Comparison of ENCODE assay signal across 1 cellular context in the genomic region with DNA sequence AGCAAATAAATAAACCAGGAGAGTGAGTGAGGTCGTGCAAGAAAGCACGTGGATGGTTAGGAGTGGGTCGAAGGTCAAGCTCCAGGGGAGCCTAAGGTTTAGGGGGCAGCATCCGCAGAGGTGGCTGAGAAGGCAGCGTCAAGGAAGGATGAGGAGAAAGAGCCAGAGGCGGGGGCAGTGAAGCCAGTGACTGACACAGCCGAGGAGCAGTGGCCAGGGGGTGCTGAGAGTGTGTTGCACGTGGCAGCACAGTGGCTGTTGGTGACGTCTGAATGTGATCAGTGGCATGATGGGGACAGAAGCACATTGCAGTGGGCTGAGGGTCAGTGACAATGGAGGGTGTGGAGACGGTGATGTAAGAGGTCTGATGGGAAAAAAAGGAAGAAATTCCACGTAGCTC.
TF ChIP-seq lines count a peak whose summit lies in the region.

No MANE protein-coding gene starts in this region.

TF ChIP-seq in GM12878, 131 proteins besides CTCF, POLR2A, EP300 and RAD21:
- TF ChIP-seq MTA2 (IDR thresholded peaks at IDR 0.05; ENCODE audit: low read depth) (no peak), BHLHE40 (IDR thresholded peaks at IDR 0.05; ENCODE audit: borderline replicate concordance in 1 of 2, low read depth in 2 of 2, low read length in 1 of 2) (no peak), MEF2B (IDR thresholded peaks at IDR 0.05; ENCODE audit: partially characterized antibody, poor library complexity, severe bottlenecking) (no peak), BCL11A (IDR thresholded peaks at IDR 0.05; ENCODE audit: low read depth, low read length) (no peak), YBX1 (IDR thresholded peaks at IDR 0.05) (no peak), NR2C1 (IDR thresholded peaks at IDR 0.05) (no peak), CREM (IDR thresholded peaks at IDR 0.05; ENCODE audit: low read depth) (no peak), ZBTB11 (CRISPR knock-in tag; IDR thresholded peaks at IDR 0.05) (no peak), EGR1 (IDR thresholded peaks at IDR 0.05; ENCODE audit: borderline replicate concordance in 1 of 2, low read depth in 2 of 2, low read length in 2 of 2) (no peak), PBX3 (IDR thresholded peaks at IDR 0.05; ENCODE audit: insufficient replicate concordance, low read depth, low read length) (no peak), SIX5 (IDR thresholded peaks at IDR 0.05; ENCODE audit: low read depth, low read length, severe bottlenecking) (no peak), BACH1 (IDR thresholded peaks at IDR 0.05; ENCODE audit: borderline replicate concordance) (no peak), PRDM15 (CRISPR knock-in tag; IDR thresholded peaks at IDR 0.05) (no peak), RCOR1 (conservative IDR thresholded peaks at IDR 0.05; ENCODE audit: low read depth, low read length) (no peak), ATF7 (IDR thresholded peaks at IDR 0.05; ENCODE audit: low read depth) (no peak)
- TF ChIP-seq, protein P1, sequence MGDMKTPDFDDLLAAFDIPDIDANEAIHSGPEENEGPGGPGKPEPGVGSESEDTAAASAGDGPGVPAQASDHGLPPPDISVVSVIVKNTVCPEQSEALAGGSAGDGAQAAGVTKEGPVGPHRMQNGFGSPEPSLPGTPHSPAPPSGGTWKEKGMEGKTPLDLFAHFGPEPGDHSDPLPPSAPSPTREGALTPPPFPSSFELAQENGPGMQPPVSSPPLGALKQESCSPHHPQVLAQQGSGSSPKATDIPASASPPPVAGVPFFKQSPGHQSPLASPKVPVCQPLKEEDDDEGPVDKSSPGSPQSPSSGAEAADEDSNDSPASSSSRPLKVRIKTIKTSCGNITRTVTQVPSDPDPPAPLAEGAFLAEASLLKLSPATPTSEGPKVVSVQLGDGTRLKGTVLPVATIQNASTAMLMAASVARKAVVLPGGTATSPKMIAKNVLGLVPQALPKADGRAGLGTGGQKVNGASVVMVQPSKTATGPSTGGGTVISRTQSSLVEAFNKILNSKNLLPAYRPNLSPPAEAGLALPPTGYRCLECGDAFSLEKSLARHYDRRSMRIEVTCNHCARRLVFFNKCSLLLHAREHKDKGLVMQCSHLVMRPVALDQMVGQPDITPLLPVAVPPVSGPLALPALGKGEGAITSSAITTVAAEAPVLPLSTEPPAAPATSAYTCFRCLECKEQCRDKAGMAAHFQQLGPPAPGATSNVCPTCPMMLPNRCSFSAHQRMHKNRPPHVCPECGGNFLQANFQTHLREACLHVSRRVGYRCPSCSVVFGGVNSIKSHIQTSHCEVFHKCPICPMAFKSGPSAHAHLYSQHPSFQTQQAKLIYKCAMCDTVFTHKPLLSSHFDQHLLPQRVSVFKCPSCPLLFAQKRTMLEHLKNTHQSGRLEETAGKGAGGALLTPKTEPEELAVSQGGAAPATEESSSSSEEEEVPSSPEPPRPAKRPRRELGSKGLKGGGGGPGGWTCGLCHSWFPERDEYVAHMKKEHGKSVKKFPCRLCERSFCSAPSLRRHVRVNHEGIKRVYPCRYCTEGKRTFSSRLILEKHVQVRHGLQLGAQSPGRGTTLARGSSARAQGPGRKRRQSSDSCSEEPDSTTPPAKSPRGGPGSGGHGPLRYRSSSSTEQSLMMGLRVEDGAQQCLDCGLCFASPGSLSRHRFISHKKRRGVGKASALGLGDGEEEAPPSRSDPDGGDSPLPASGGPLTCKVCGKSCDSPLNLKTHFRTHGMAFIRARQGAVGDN (IDR thresholded peaks at IDR 0.05) = no peak
- TF ChIP-seq, protein P2, sequence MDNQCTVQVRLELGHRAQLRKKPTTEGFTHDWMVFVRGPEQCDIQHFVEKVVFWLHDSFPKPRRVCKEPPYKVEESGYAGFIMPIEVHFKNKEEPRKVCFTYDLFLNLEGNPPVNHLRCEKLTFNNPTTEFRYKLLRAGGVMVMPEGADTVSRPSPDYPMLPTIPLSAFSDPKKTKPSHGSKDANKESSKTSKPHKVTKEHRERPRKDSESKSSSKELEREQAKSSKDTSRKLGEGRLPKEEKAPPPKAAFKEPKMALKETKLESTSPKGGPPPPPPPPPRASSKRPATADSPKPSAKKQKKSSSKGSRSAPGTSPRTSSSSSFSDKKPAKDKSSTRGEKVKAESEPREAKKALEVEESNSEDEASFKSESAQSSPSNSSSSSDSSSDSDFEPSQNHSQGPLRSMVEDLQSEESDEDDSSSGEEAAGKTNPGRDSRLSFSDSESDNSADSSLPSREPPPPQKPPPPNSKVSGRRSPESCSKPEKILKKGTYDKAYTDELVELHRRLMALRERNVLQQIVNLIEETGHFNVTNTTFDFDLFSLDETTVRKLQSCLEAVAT (IDR thresholded peaks at IDR 0.05) = no peak
- TF ChIP-seq, protein P3, sequence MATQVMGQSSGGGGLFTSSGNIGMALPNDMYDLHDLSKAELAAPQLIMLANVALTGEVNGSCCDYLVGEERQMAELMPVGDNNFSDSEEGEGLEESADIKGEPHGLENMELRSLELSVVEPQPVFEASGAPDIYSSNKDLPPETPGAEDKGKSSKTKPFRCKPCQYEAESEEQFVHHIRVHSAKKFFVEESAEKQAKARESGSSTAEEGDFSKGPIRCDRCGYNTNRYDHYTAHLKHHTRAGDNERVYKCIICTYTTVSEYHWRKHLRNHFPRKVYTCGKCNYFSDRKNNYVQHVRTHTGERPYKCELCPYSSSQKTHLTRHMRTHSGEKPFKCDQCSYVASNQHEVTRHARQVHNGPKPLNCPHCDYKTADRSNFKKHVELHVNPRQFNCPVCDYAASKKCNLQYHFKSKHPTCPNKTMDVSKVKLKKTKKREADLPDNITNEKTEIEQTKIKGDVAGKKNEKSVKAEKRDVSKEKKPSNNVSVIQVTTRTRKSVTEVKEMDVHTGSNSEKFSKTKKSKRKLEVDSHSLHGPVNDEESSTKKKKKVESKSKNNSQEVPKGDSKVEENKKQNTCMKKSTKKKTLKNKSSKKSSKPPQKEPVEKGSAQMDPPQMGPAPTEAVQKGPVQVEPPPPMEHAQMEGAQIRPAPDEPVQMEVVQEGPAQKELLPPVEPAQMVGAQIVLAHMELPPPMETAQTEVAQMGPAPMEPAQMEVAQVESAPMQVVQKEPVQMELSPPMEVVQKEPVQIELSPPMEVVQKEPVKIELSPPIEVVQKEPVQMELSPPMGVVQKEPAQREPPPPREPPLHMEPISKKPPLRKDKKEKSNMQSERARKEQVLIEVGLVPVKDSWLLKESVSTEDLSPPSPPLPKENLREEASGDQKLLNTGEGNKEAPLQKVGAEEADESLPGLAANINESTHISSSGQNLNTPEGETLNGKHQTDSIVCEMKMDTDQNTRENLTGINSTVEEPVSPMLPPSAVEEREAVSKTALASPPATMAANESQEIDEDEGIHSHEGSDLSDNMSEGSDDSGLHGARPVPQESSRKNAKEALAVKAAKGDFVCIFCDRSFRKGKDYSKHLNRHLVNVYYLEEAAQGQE (IDR thresholded peaks at IDR 0.05; ENCODE audit: low read depth, low read length) = no peak
- TF ChIP-seq, protein P4, sequence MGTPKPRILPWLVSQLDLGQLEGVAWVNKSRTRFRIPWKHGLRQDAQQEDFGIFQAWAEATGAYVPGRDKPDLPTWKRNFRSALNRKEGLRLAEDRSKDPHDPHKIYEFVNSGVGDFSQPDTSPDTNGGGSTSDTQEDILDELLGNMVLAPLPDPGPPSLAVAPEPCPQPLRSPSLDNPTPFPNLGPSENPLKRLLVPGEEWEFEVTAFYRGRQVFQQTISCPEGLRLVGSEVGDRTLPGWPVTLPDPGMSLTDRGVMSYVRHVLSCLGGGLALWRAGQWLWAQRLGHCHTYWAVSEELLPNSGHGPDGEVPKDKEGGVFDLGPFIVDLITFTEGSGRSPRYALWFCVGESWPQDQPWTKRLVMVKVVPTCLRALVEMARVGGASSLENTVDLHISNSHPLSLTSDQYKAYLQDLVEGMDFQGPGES (IDR thresholded peaks at IDR 0.05) = no peak
- TF ChIP-seq, protein P5, sequence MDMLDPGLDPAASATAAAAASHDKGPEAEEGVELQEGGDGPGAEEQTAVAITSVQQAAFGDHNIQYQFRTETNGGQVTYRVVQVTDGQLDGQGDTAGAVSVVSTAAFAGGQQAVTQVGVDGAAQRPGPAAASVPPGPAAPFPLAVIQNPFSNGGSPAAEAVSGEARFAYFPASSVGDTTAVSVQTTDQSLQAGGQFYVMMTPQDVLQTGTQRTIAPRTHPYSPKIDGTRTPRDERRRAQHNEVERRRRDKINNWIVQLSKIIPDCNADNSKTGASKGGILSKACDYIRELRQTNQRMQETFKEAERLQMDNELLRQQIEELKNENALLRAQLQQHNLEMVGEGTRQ (IDR thresholded peaks at IDR 0.05; ENCODE audit: borderline replicate concordance, low read depth, low read length) = no peak
